Comparison of ENCODE assay signal across 8 cellular contexts in the genomic region with DNA sequence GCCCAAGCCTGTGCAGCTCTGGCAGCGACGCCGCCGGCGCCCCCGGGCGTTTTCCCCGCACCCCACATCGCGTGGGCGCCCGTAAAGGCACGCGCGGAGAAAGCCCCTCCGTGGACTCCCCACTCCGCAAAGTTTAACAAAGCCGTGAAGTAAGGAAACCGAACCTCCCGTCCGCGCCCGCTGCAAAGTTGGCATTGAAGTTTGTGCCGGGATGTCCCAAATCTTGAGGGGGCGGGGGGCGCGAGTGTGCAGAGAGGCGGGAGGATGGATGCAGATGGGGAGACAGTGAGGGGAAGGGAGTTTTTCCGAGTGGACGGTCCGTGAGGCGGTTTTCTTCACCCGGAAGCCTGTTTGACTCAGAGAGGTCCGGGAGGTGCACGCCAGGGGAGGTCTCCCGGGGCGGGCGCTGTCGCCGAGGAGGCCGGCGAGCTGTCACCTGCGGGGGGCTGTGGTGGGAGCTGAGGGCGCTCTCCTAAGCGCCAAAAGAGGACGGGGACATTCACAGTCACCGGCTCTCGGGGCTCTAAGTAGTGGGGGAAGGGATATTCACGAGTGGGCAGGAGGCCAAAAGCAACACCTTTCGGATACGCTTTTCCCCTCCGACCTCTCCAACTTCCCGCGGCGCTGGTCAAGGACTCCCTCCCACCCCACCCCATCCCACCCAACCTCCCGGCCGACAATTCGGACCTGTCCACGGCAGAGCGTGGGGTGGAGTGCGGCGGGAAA. TPM values are rescaled to one million over a fixed set of nuclear protein-coding genes. Genes with fewer than 3 reads are reported as not detected.
DNase-seq lines count a peak whose midpoint lies in the region; ATAC-seq and TF ChIP-seq lines count a peak whose summit lies in the region.

No MANE protein-coding gene starts in this region.

- DNase-seq in HT-29 (ENCODE audit: low spot score) (peak; percentile 30), mucosa of descending colon (peak; percentile 33 to 66 (median 57)), Ammon's horn (ENCODE audit: low spot score) (no peak), cerebellar cortex (ENCODE audit: low spot score) (no peak), natural killer cell (no peak)

- H2AFZ ChIP-seq in ACC112 (ENCODE audit: low read length, unreplicated experiment): no peak overlapping the region

- no peak for TF ChIP-seq CTCF in mucosa of descending colon (IDR thresholded peaks at IDR 0.05)
- TF ChIP-seq CTCF in natural killer cell (IDR thresholded peaks at IDR 0.05): no peak

- H3K4me1 Mint-ChIP-seq in natural killer cell: peaks cover 0 to 10% of the 10 kb centered on the region in 2 donors

- H3K27ac ChIP-seq in ACC112 (ENCODE audit: low read depth, low read length): peak overlapping the region; percentile 58
- no peak overlapping the region for H3K27ac ChIP-seq in duodenal mucosa (ENCODE audit: low read depth, low read length)

- H3K4me1 ChIP-seq in ACC112 (ENCODE audit: control insufficient read depth, insufficient read depth, low read length, unreplicated experiment) (peaks cover 22% of the 10 kb centered on the region), duodenal mucosa (ENCODE audit: control insufficient read depth in 1 of 2, insufficient read depth in 2 of 2, low read length in 2 of 2) (peaks cover 7 to 8% of the 10 kb centered on the region in 2 donors), mucosa of descending colon (ENCODE audit: low read depth) (no peaks in the 10 kb centered on the region)

- intact Hi-C loops in mucosa of descending colon (cut with DNase I, micrococcal nuclease) (loop anchor here (5.0 to 10.0 kb wide), 3 partner anchors 89 to 106 kb away; no protein-coding TSS in a partner anchor), natural killer cell (cut with micrococcal nuclease) (no loop called here)

- H3K4me3 Mint-ChIP-seq in natural killer cell: no peak overlapping the region

- H3K27me3 ChIP-seq in ACC112 (ENCODE audit: insufficient read depth, low read length): no peaks in the 10 kb centered on the region
- H3K27me3 ChIP-seq in duodenal mucosa (ENCODE audit: control insufficient read depth in 1 of 2, insufficient read depth in 2 of 2, low read length in 2 of 2): no peaks in the 10 kb centered on the region

- H3K36me3 ChIP-seq in ACC112 (ENCODE audit: insufficient read depth, low read length) (no peaks in the 10 kb centered on the region; the same call in 1 of the 2 replicates), duodenal mucosa (ENCODE audit: control insufficient read depth in 1 of 2, insufficient read depth in 2 of 2, low read length in 2 of 2) (no peaks in the 10 kb centered on the region), mucosa of descending colon (ENCODE audit: low read depth) (no peaks in the 10 kb centered on the region)

- ATAC-seq in mucosa of descending colon: peak; percentile 53
- ATAC-seq in GM19324 (IDR thresholded peaks at IDR 0.05; ENCODE audit: low FRiP score, unreplicated experiment): no peak
- no peak for ATAC-seq in natural killer cell

- peaks cover 0 to 3% of the 10 kb centered on the region in 2 donors for H3K9me3 Mint-ChIP-seq in natural killer cell

- peaks cover 48% of the 10 kb centered on the region for H3K79me2 ChIP-seq in ACC112 (ENCODE audit: control insufficient read depth, insufficient read depth, low read length, unreplicated experiment)

- H3K27me3 Mint-ChIP-seq in natural killer cell (ENCODE audit: low read depth in 2 of 2): peaks cover 27 to 45% of the 10 kb centered on the region in 2 donors

- no peaks in the 10 kb centered on the region for H3K9me3 ChIP-seq in duodenal mucosa (ENCODE audit: control insufficient read depth in 1 of 2, low read length in 2 of 2)
- H3K9me3 ChIP-seq in mucosa of descending colon: no peaks in the 10 kb centered on the region

- H3K27ac Mint-ChIP-seq in natural killer cell: no peak overlapping the region

- H3K9ac ChIP-seq in duodenal mucosa (ENCODE audit: low read depth in 1 of 2, low read length in 2 of 2): peak overlapping the region; percentile 75 to 85

- peaks cover 8% of the 10 kb centered on the region for H3K36me3 Mint-ChIP-seq in natural killer cell

- H3K4me3 ChIP-seq in ACC112 (ENCODE audit: low read depth, low read length): peak overlapping the region; percentile 85
- peak overlapping the region; percentile 90 to 91 for H3K4me3 ChIP-seq in duodenal mucosa (ENCODE audit: low read depth in 1 of 2, low read length in 2 of 2)
- H3K4me3 ChIP-seq in mucosa of descending colon: peak overlapping the region; percentile 33

RNA-seq across cellular contexts. Expression of a gene that starts 1.3 kb away (rescaled TPM):
- 29.0 and 30.8 TPM in 2 replicates for total RNA-seq in HT-29 (2014; rRNA removed; shearing (Covaris generic))
- 100 to 1,000 TPM; 100 to 182 (median 118) TPM for total RNA-seq in mucosa of descending colon
- 1 to 10 TPM in 1 of 3 donors, under 1 TPM in 1, not detected in 1; 0.75 to 1.4 TPM for total RNA-seq in natural killer cell

Comparison
In these comparisons a context has a peak if more than half of its experiments do, and no peak if none do; other contexts are left out.
1. H3K4me3 ChIP-seq: peak in every context shown above with its lines; median percentile 90 in duodenal mucosa; 85 in ACC112; 33 in mucosa of descending colon.
2. DNase-seq: peak in HT-29 (single experiment) and mucosa of descending colon (3 of 3); none in Ammon's horn (single experiment), cerebellar cortex (single experiment) and natural killer cell (single experiment).
3. RNA of a gene that starts 1.3 kb away (total RNA-seq): 100 to 182 TPM in mucosa of descending colon and 29.0 to 30.8 TPM in HT-29; 0.75 to 1.4 TPM in natural killer cell; every median in the first group is over 10 times any median in the second.